In genomic region chr4:9808077-9808476, GRCh38 we compare ENCODE assay signal across 21 cellular contexts. TPM values are rescaled to one million over a fixed set of nuclear protein-coding genes. Genes with fewer than 3 reads are reported as not detected.
DNase-seq lines count a peak whose midpoint lies in the region; ATAC-seq and TF ChIP-seq lines count a peak whose summit lies in the region.
"Had no signal": no experiment of that assay in that cellular context is flagged by ENCODE, and none has a peak within 500 bp of the region (broad histone marks: within the 10 kb centered on the region; RNA-seq: fewer than 3 reads in every experiment).

No MANE protein-coding gene starts in this region.

- no peaks in the 10 kb centered on the region for H3K9me3 ChIP-seq in osteoblast (ENCODE audit: low read depth, low read length)
- H3K9me3 ChIP-seq: A549, BE2C had no signal

- H3K4me1 Mint-ChIP-seq in nephron progenitor cell: peaks cover 35% of the 10 kb centered on the region

- no peaks in the 10 kb centered on the region for H3K36me3 Mint-ChIP-seq in nephron progenitor cell (ENCODE audit: low read depth)
- H3K36me3 Mint-ChIP-seq: CD8-positive, alpha-beta T cell had no signal

- H3K4me3 ChIP-seq in GM06990 (replicated peaks; ENCODE audit: low read depth, low read length) (no peak overlapping the region), osteoblast (ENCODE audit: insufficient read depth, low read length) (no peak overlapping the region)
- H3K4me3 ChIP-seq: A549 had no signal

- H3K36me3 ChIP-seq in GM06990 (ENCODE audit: control insufficient read depth, insufficient read depth, low read length) (no peaks in the 10 kb centered on the region), osteoblast (ENCODE audit: insufficient read depth, low read length) (no peaks in the 10 kb centered on the region)
- H3K36me3 ChIP-seq: BE2C had no signal

- ATAC-seq in GM18511 (IDR thresholded peaks at IDR 0.05; ENCODE audit: unreplicated experiment) (peak; percentile 37), HG03432 (IDR thresholded peaks at IDR 0.05; ENCODE audit: unreplicated experiment) (peak; percentile 67)
- ATAC-seq: A549; CD8-positive, alpha-beta T cell had no signal

- no peaks in the 10 kb centered on the region for H3K79me2 ChIP-seq in osteoblast (ENCODE audit: insufficient read depth, low read length)

- no peaks in the 10 kb centered on the region for H3K4me1 ChIP-seq in osteoblast (ENCODE audit: insufficient read depth, low read length)
- H3K4me1 ChIP-seq: A549, BE2C had no signal

- DNase-seq in GM06990 (ENCODE audit: extremely low read depth, insufficient read length) (peak; percentile 24), nephron progenitor cell (peak; percentile 40), NAMALWA (ENCODE audit: low spot score) (no peak), osteoblast (ENCODE audit: insufficient read length, low spot score, missing footprints) (no peak), C1 segment of cervical spinal cord (lab: John Stamatoyannopoulos, UW) (no peak)
- DNase-seq: BE2C; CD8-positive, alpha-beta T cell; COR-L47; DMS153; DMS79 treated with DMSO at 0.1 percent for 48 hours; GF-D8; HCEC 1CT; HFFc6; IMR-90; KBM-7 had no signal

- no peak overlapping the region for H3K27ac ChIP-seq in osteoblast (ENCODE audit: low read depth, low read length)
- H3K27ac ChIP-seq: A549 had no signal

- no peak overlapping the region for H3K27ac Mint-ChIP-seq in nephron progenitor cell
- H3K27ac Mint-ChIP-seq: CD8-positive, alpha-beta T cell; HFFc6 had no signal

- no peak overlapping the region for H2AFZ ChIP-seq in osteoblast (ENCODE audit: low read length)

- H3K27me3 ChIP-seq in GM06990 (replicated peaks; ENCODE audit: control insufficient read depth, insufficient read depth, low read length) (no peaks in the 10 kb centered on the region), osteoblast (ENCODE audit: insufficient read depth, low read length) (no peaks in the 10 kb centered on the region)
- H3K27me3 ChIP-seq: BE2C had no signal

- TF ChIP-seq CTCF in GM06990 (IDR thresholded peaks at IDR 0.05; ENCODE audit: insufficient read depth, low read length, poor library complexity, severe bottlenecking) (no peak), nephron progenitor cell (IDR thresholded peaks at IDR 0.05) (no peak), osteoblast (IDR thresholded peaks at IDR 0.05; ENCODE audit: extremely low read depth, low read depth, low read length) (no peak)

- no peaks in the 10 kb centered on the region for H4K20me1 ChIP-seq in osteoblast (ENCODE audit: insufficient read depth, low read length)

- H3K27me3 Mint-ChIP-seq in nephron progenitor cell (ENCODE audit: low read depth, poor library complexity): peaks cover 5% of the 10 kb centered on the region

- H3K4me3 Mint-ChIP-seq in nephron progenitor cell: no peak overlapping the region
- H3K4me3 Mint-ChIP-seq: CD14-positive monocyte; CD8-positive, alpha-beta T cell; HFFc6 had no signal

- H3K4me2 ChIP-seq in osteoblast (ENCODE audit: insufficient read depth, low read length): no peak overlapping the region
- H3K4me2 ChIP-seq: A549 had no signal

- no peaks in the 10 kb centered on the region for H3K9me3 Mint-ChIP-seq in nephron progenitor cell
- H3K9me3 Mint-ChIP-seq: CD14-positive monocyte; CD8-positive, alpha-beta T cell had no signal

RNA-seq across cellular contexts. Expression of gene DRD5, which starts 26.6 kb away (rescaled TPM):
- not detected in 2 replicates for total RNA-seq in osteoblast
- total RNA-seq: CD8-positive, alpha-beta T cell; H4; HFFc6; HT-29; IMR-90 had no signal

Comparison
In these comparisons a context has a peak if more than half of its experiments do, and no peak if none do; other contexts are left out.
1. DNase-seq: peak in GM06990 (single experiment) and nephron progenitor cell (single experiment); none in NAMALWA (single experiment), osteoblast (single experiment) and C1 segment of cervical spinal cord (0 of 14).